Comparison of ENCODE assay signal across 8 cellular contexts in the genomic region with DNA sequence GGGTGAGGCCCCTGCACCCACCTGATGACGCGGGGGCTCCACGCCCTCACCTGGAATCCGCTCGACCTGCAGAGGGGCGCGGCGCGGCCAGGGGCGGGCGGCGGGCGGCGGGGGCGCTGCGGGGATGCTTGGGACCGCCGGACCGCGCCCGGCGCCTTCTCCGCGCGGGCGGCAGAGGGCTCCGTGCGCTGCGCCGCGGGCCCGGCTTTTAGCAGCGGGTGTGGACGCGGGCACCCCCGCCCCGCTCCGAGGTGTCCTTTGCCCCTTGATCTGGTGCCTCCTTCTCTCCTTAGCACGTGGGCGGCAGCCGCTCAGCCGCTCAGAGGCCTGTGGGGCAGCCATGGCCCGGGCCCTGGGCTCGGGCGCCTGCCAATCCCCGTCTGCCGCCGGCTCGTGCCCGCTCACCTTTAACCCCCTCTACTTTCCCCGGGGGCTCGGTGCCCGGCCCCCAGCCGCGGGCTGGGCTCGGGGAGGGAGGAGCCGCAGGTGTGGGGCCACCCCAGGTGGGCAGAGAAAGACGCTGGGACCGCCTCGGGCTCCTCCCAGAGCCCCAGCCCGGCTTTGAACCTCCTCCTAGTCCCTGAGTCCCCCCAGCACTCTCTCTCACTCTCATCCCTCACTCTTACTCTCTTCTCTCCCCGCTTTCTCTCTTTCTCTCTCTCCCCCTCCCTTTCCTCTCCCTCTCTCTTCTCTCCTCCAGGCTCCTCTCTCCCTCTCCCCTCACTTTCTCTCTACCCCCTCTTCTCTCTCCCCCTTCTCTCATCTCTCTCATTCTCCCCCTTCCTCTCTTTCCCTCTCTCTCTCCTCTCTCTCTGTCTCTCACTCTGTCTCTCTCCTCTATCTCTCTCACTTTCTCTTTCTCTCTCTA. TPM values are rescaled to one million over a fixed set of nuclear protein-coding genes. Genes with fewer than 3 reads are reported as not detected.
DNase-seq lines count a peak whose midpoint lies in the region; ATAC-seq and TF ChIP-seq lines count a peak whose summit lies in the region.

No MANE protein-coding gene starts in this region.

- peak in 1 of 2 donors; percentile 52 for ATAC-seq in gastrocnemius medialis
- ATAC-seq in GM18519 (IDR thresholded peaks at IDR 0.05; ENCODE audit: low FRiP score, unreplicated experiment) = no peak

- peak overlapping the region in 10 of 11 experiments; percentile 42 to 72 (median 56); a peak in 16 of 22 replicates for H3K9ac ChIP-seq in BLaER1 treated with 17β-estradiol and CSF1 and Interleukin-3, amounts not matched to agents 10 nM and 100 nM

- TF ChIP-seq CTCF in cardiac muscle cell (IDR thresholded peaks at IDR 0.05; ENCODE audit: low read depth, low read length) (no peak), gastrocnemius medialis (IDR thresholded peaks at IDR 0.05 in 4 of 5, conservative IDR thresholded peaks at IDR 0.05 in 1 of 5) (peak in 2 of 5 experiments; percentile 15 to 18)

- no peak for TF ChIP-seq POLR2A in gastrocnemius medialis (IDR thresholded peaks at IDR 0.05)

- peaks cover 0 to 31% (median 14%) of the 10 kb centered on the region in 10 experiments; a peak in 16 of 20 replicates for H3K4me1 ChIP-seq in BLaER1 treated with 17β-estradiol and CSF1 and Interleukin-3, amounts not matched to agents 10 nM and 100 nM
- no peaks in the 10 kb centered on the region for H3K4me1 ChIP-seq in cardiac muscle cell (ENCODE audit: low read depth)
- H3K4me1 ChIP-seq in gastrocnemius medialis = no peaks in the 10 kb centered on the region

- peaks cover 43 to 80% (median 62%) of the 10 kb centered on the region in 11 experiments for H3K27me3 ChIP-seq in BLaER1 treated with 17β-estradiol and CSF1 and Interleukin-3, amounts not matched to agents 10 nM and 100 nM
- H3K27me3 ChIP-seq in cardiac muscle cell (peaks cover 75% of the 10 kb centered on the region), gastrocnemius medialis (peaks cover 18 to 29% (median 26%) of the 10 kb centered on the region in 3 donors)

- peaks cover 0 to under 1% (median 0%) of the 10 kb centered on the region in 11 experiments; a peak in 1 of 22 replicates for H3K9me3 ChIP-seq in BLaER1 treated with 17β-estradiol and CSF1 and Interleukin-3, amounts not matched to agents 10 nM and 100 nM (replicated peaks in 1 of 11)
- H3K9me3 ChIP-seq in cardiac muscle cell (ENCODE audit: low read depth) = no peaks in the 10 kb centered on the region
- H3K9me3 ChIP-seq in gastrocnemius medialis = no peaks in the 10 kb centered on the region

- H3K36me3 ChIP-seq in BLaER1 treated with 17β-estradiol and CSF1 and Interleukin-3, amounts not matched to agents 10 nM and 100 nM = no peaks in the 10 kb centered on the region
- H3K36me3 ChIP-seq in cardiac muscle cell (no peaks in the 10 kb centered on the region), gastrocnemius medialis (no peaks in the 10 kb centered on the region)

- H4K20me1 ChIP-seq in BLaER1 treated with 17β-estradiol and CSF1 and Interleukin-3, amounts not matched to agents 10 nM and 100 nM = peaks cover 0 to 27% (median 11%) of the 10 kb centered on the region in 11 experiments; a peak in 11 of 22 replicates

- H3K4me3 ChIP-seq in BLaER1 treated with 17β-estradiol and CSF1 and Interleukin-3, amounts not matched to agents 10 nM and 100 nM = peak overlapping the region; percentile 38 to 63 (median 52)
- H3K4me3 ChIP-seq in Jurkat, Clone E6-1 (ENCODE audit: low read length) = peak overlapping the region; percentile 30
- H3K4me3 ChIP-seq in cardiac muscle cell = peak overlapping the region; percentile 26
- peak overlapping the region; percentile 40 to 62 (median 46) for H3K4me3 ChIP-seq in gastrocnemius medialis

- no peak overlapping the region for H3K27ac ChIP-seq in BLaER1 treated with 17β-estradiol and CSF1 and Interleukin-3, amounts not matched to agents 10 nM and 100 nM
- H3K27ac ChIP-seq in cardiac muscle cell = no peak overlapping the region
- H3K27ac ChIP-seq in gastrocnemius medialis = no peak overlapping the region

- intact Hi-C loops in gastrocnemius medialis (cut with DNase I; ENCODE audit: low total_unique reads) = no loop called here

- in situ Hi-C loops in gastrocnemius medialis (cut with MboI; ENCODE audit: low sequenced_read_pairs in 4 of 4) = no loop called here

- H3K4me2 ChIP-seq in BLaER1 treated with 17β-estradiol and CSF1 and Interleukin-3, amounts not matched to agents 10 nM and 100 nM = peak overlapping the region; percentile 66 to 89 (median 83)

- no peak for DNase-seq in Jurkat, Clone E6-1 (ENCODE audit: low read depth, low spot score)
- peak; percentile 21 for DNase-seq in activated T-cell treated with anti-CD3 and anti-CD28 coated beads for 48 hours (ENCODE audit: low read depth)
- DNase-seq in cardiac muscle cell (ENCODE audit: low read depth in 1 of 2, low spot score in 1 of 2) = peak in 1 of 2 donors; percentile 43
- DNase-seq in gastrocnemius medialis = no peak
- DNase-seq in ureter (ENCODE audit: low spot score) = no peak
- no peak for DNase-seq in germinal center (ENCODE audit: low spot score)

RNA-seq across cellular contexts. Expression of a gene that starts 19.7 kb away (rescaled TPM):
- 3.8 TPM for polyA plus RNA-seq in Jurkat, Clone E6-1 (2012; ENCODE audit: insufficient read depth, insufficient read length)
- total RNA-seq in cardiac muscle cell (31.0 and 32.0 TPM in 2 replicates), gastrocnemius medialis (1 to 10 TPM in 2 of 4 donors, under 1 TPM in 2; 0.64 to 2.5 (median 1.4) TPM), ureter (0.86 TPM)
- 14.6 and 19.8 TPM in 2 replicates for polyA plus RNA-seq in cardiac muscle cell

RNA-seq across cellular contexts. Expression of a gene that starts 23.6 kb away (rescaled TPM):
- 0.28 TPM for polyA plus RNA-seq in Jurkat, Clone E6-1 (2012; ENCODE audit: insufficient read depth, insufficient read length)
- total RNA-seq in cardiac muscle cell = 0.07 and 1.8 TPM in 2 replicates
- 1.2 and 1.7 TPM in 2 replicates for polyA plus RNA-seq in cardiac muscle cell
- total RNA-seq in gastrocnemius medialis = 100 to 1,000 TPM in 1 of 4 donors, 10 to 100 TPM in 1, 1 to 10 TPM in 2; 7.6 to 107 (median 29.2) TPM
- 4.6 TPM for total RNA-seq in ureter

RNA-seq across cellular contexts. Expression of a gene that starts 35.3 kb away (rescaled TPM):
- 6.7 TPM for polyA plus RNA-seq in Jurkat, Clone E6-1 (2012; ENCODE audit: insufficient read depth, insufficient read length)
- total RNA-seq in cardiac muscle cell (9.9 and 10.1 TPM in 2 replicates), gastrocnemius medialis (10 to 100 TPM in 1 of 4 donors, 1 to 10 TPM in 3; 3.9 to 10.5 (median 5.6) TPM), ureter (16.5 TPM)
- polyA plus RNA-seq in cardiac muscle cell = 23.4 and 24.3 TPM in 2 replicates

RNA-seq across cellular contexts. Expression of a gene that starts 35.4 kb away (rescaled TPM):
- polyA plus RNA-seq in Jurkat, Clone E6-1 (2012; ENCODE audit: insufficient read depth, insufficient read length) = 181 TPM
- total RNA-seq in cardiac muscle cell = 63.9 and 100.0 TPM in 2 replicates
- polyA plus RNA-seq in cardiac muscle cell = 141 and 170 TPM in 2 replicates
- total RNA-seq in gastrocnemius medialis = 100 to 1,000 TPM in 3 of 4 donors, 10 to 100 TPM in 1; 83.9 to 128 (median 114) TPM
- total RNA-seq in ureter = 69.6 TPM
